In the genomic region with DNA sequence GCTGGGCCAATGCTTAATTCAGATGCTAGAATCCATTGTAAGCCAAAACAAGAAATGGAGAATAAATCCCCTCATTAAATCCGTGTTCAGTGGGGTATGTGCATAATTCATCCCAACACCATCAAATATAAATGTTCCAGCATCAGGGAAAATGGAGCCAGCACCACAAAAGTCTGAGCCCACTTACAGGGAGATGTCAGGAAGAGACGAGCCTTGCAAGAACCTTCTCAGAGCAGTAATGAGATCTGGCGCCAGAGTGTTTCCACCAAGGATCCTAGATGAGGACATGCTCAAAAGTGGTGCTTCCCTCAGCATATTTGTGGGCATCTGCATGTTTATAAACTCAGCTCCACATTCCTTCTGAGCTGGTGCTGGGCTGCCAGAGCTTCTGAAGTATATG, we compare ENCODE assay signal across 6 cellular contexts.
"Had no signal": no experiment of that assay in that cellular context is flagged by ENCODE, and none has a peak within 500 bp of the region (broad histone marks: within the 10 kb centered on the region; RNA-seq: fewer than 3 reads in every experiment).

No MANE protein-coding gene starts in this region.

- DNase-seq: H9, HCEC 1CT, IMR-90, KG1 had no signal

- H3K4me1 Mint-ChIP-seq: GM23338 had no signal

- H3K4me3 ChIP-seq: GM23338, K562 had no signal

- H3K27ac Mint-ChIP-seq: GM23338 had no signal

- H3K9me3 Mint-ChIP-seq: H9 had no signal

- H3K4me3 Mint-ChIP-seq: GM23338, H9 had no signal

- ATAC-seq: GM23338, K562 had no signal
